Comparison of ENCODE assay signal across 8 cellular contexts in genomic region chr11:69293819-69294505, GRCh38. TPM values are rescaled to one million over a fixed set of nuclear protein-coding genes. Genes with fewer than 3 reads are reported as not detected.
DNase-seq lines count a peak whose midpoint lies in the region; ATAC-seq, FAIRE-seq and TF ChIP-seq lines count a peak whose summit lies in the region.

Gene MYEOV (plus strand): TSS chr11:69294155. CDS start chr11:69295355, 1,200 bp downstream.

- H2AFZ ChIP-seq in HepG2 (ENCODE audit: low read length) = no peak within 1 kb of the TSS
- H2AFZ ChIP-seq in smooth muscle cell (ENCODE audit: low read depth) = no peak within 1 kb of the TSS

- in situ Hi-C loops in HepG2 (cut with HindIII; ENCODE audit: extremely low pct_ligation_motif_present, low pct_unique_long_range_greater_than_20kb) = loop anchor here (5.0 to 10.0 kb wide), 3 partner anchors 138 to 348 kb away; partner anchors contain the start of gene CCND1

- no peak for TF ChIP-seq EP300 in HepG2 (IDR thresholded peaks at IDR 0.05; ENCODE audit: low read depth in 2 of 2, low read length in 2 of 2)
- TF ChIP-seq EP300 in HepG2 (CRISPR knock-in tag; IDR thresholded peaks at IDR 0.05; ENCODE audit: borderline replicate concordance) = no peak

- no peak for TF ChIP-seq RAD21 in HepG2 (CRISPR knock-in tag; IDR thresholded peaks at IDR 0.05)

- H3K4me3 ChIP-seq in MG63 (no peak within 1 kb of the TSS), HepG2 (replicated peaks in 1 of 3; ENCODE audit: insufficient read depth in 1 of 3, low read depth in 2 of 3, low read length in 3 of 3) (no peak within 1 kb of the TSS), smooth muscle cell (no peak within 1 kb of the TSS)

- intact Hi-C loops in HepG2 (cut with micrococcal nuclease; ENCODE audit: unreplicated experiment) = loop anchor here (10.0 kb wide), 1 partner anchor 1101 kb away; the partner anchor contains the start of gene CTTN

- H3K27ac ChIP-seq in HepG2 (ENCODE audit: extremely low read length, insufficient read depth, low read length) (no peak within 1 kb of the TSS), smooth muscle cell (ENCODE audit: low read depth) (no peak within 1 kb of the TSS)

- POLR2A ChIA-PET in HepG2 (lab: Yijun Ruan, JAX) = interaction anchor here (0.7 to 1.9 kb wide), 3 partner anchors 350 to 381 kb away, joined by 3 to 5 read pairs (median 4); partner anchors contain the start of gene LTO1

- H3F3A ChIP-seq in smooth muscle cell (ENCODE audit: low read depth) = no peaks in the 10 kb centered on the region

- TF ChIP-seq CTCF in HepG2 (CRISPR knock-in tag; IDR thresholded peaks at IDR 0.05) (no peak), smooth muscle cell (IDR thresholded peaks at IDR 0.05; ENCODE audit: borderline replicate concordance, insufficient read depth, poor library complexity, severe bottlenecking) (no peak)

- H3K36me3 ChIP-seq in MG63 (no peaks in the 10 kb centered on the region), HepG2 (replicated peaks in 1 of 2; ENCODE audit: control insufficient read depth in 1 of 2, insufficient read depth in 2 of 2, low read length in 2 of 2) (no peaks in the 10 kb centered on the region), smooth muscle cell (ENCODE audit: low read depth) (no peaks in the 10 kb centered on the region)

- H3K9me3 ChIP-seq in MG63 = 0 out of 2 replicates have a peak, but pooled peaks cover 2% of the 10 kb centered on the region
- H3K9me3 ChIP-seq in HepG2 (ENCODE audit: low read length) = no peaks in the 10 kb centered on the region
- H3K9me3 ChIP-seq in smooth muscle cell (replicated peaks; ENCODE audit: low read depth) = no peaks in the 10 kb centered on the region

- 59% methylated on average over 8 of the region's 16 CpGs for WGBS in HepG2 (ENCODE audit: low lambda C conversion rate)
- WGBS in smooth muscle cell (ENCODE audit: low lambda C conversion rate) = 89% methylated on average over 14 of the region's 16 CpGs

- H3K79me2 ChIP-seq in HepG2 (ENCODE audit: insufficient read depth, low read length) = no peaks in the 10 kb centered on the region
- H3K79me2 ChIP-seq in smooth muscle cell (ENCODE audit: low read depth) = no peaks in the 10 kb centered on the region

- DNase-seq in ELR (ENCODE audit: low read depth) = peak; percentile 66
- peak; percentile 31 for DNase-seq in MG63
- DNase-seq in activated T-cell treated with anti-CD3 and anti-CD28 coated beads, Interleukin-2, amount 50 U/mL, for 48 hours = peak; percentile 69 to 72
- peak; percentile 34 for DNase-seq in HepG2 (ENCODE audit: low spot score)
- no peak for DNase-seq in NCI-H1105 (lab: John Stamatoyannopoulos, UW)
- DNase-seq in smooth muscle cell (lab: John Stamatoyannopoulos, UW; ENCODE audit: unreplicated experiment) = no peak
- DNase-seq in NCI-H1092 treated with DMSO at 0.1 percent for 48 hours (lab: John Stamatoyannopoulos, UW) = no peak
- no peak for DNase-seq in NCI-H524 (lab: John Stamatoyannopoulos, UW)

- no peak within 1 kb of the TSS for H3K4me2 ChIP-seq in HepG2 (ENCODE audit: low read depth, low read length)
- H3K4me2 ChIP-seq in smooth muscle cell = no peak within 1 kb of the TSS

- H3K4me1 ChIP-seq in HepG2 (ENCODE audit: insufficient read depth, low read length) (peaks cover 42% of the 10 kb centered on the region), smooth muscle cell (ENCODE audit: low read depth) (peaks cover 8% of the 10 kb centered on the region)

- TF ChIP-seq POLR2A in HepG2 (IDR thresholded peaks at IDR 0.05; ENCODE audit: insufficient read depth in 1 of 2, low read depth in 2 of 2, low read length in 2 of 2) = no peak

- no peak for ATAC-seq in HepG2

- BruUV-seq in HepG2 (replicated peaks; lab: Mats Ljungman, UMichigan) = no TSS peak

- FAIRE-seq in HepG2 (lab: Jason Lieb, UNC) = no peak

- no peak within 1 kb of the TSS for H3K9ac ChIP-seq in HepG2 (ENCODE audit: insufficient read depth, low read depth, low read length)
- H3K9ac ChIP-seq in smooth muscle cell (ENCODE audit: low read depth) = no peak within 1 kb of the TSS

- H3K27me3 ChIP-seq in MG63 (no peaks in the 10 kb centered on the region), HepG2 (ENCODE audit: control insufficient read depth in 1 of 2, insufficient read depth in 2 of 2, low read length in 2 of 2) (0 out of 5 replicates have a peak, but pooled peaks cover 0 to 2% of the 10 kb centered on the region in 2 experiments), smooth muscle cell (ENCODE audit: low read depth) (no peaks in the 10 kb centered on the region)

- H4K20me1 ChIP-seq in HepG2 (ENCODE audit: insufficient read depth, low read length) = no peaks in the 10 kb centered on the region
- H4K20me1 ChIP-seq in smooth muscle cell (ENCODE audit: low read depth) = no peaks in the 10 kb centered on the region

- CTCF ChIA-PET in HepG2 (lab: Yijun Ruan, JAX; ENCODE audit: low intra/inter-chr PET ratio, low total read pairs) = no interaction called here

TF ChIP-seq in HepG2, 621 proteins besides CTCF, POLR2A, EP300 and RAD21:
- TF ChIP-seq KLF12 (CRISPR knock-in tag; IDR thresholded peaks at IDR 0.05; ENCODE audit: borderline replicate concordance) (no peak), ZNF770 (CRISPR knock-in tag; IDR thresholded peaks at IDR 0.05) (no peak), RXRB (CRISPR knock-in tag; IDR thresholded peaks at IDR 0.05; ENCODE audit: borderline replicate concordance) (no peak), ATF2 (CRISPR knock-in tag; IDR thresholded peaks at IDR 0.05) (no peak), ZNF12 (CRISPR knock-in tag; IDR thresholded peaks at IDR 0.05) (no peak)
TF ChIP-seq in HepG2: peak in this region for 0.

RNA-seq across cellular contexts. Expression of gene MYEOV, which starts in this region (rescaled TPM):
- total RNA-seq in MG63 (2014; rRNA removed; shearing (Covaris generic); ENCODE audit: low replicate concordance) = 1.2 and 1.3 TPM in 2 replicates
- total RNA-seq in HepG2 (2016; rRNA removed; fragmentation: Illumina TruSeq; extraction: Trizol) (0.17 and 0.33 TPM in 2 replicates), smooth muscle cell (not detected in 2 replicates)
- 0.40 TPM in 1 of 2 replicates, not detected in the other for total RNA-seq in HepG2 (2016; cell fraction: cytosol; rRNA removed; fragmentation: Illumina TruSeq; extraction: Trizol; ENCODE audit: low read depth)
- total RNA-seq in HepG2 (2016; cell fraction: insoluble cytoplasmic fraction; rRNA removed; fragmentation: Illumina TruSeq; extraction: Trizol) = 0.30 and 0.54 TPM in 2 replicates
- total RNA-seq in HepG2 (2016; cell fraction: membrane; rRNA removed; fragmentation: Illumina TruSeq; extraction: Trizol) = 0.28 and 0.34 TPM in 2 replicates
- 0.28 and 0.60 TPM in 2 replicates for total RNA-seq in HepG2 (2016; cell fraction: nucleus; rRNA removed; fragmentation: Illumina TruSeq; extraction: Trizol)
- polyA plus RNA-seq in HepG2 (2011; rRNA removed) (1.6 and 1.8 TPM in 2 replicates), smooth muscle cell (0.33 and 1.1 TPM in 2 replicates)
- polyA plus RNA-seq in HepG2 (2011; cell fraction: cytosol; rRNA removed) = 1.0 and 1.6 TPM in 2 replicates
- 1.6 and 2.7 TPM in 2 replicates for polyA plus RNA-seq in HepG2 (2011; cell fraction: nucleus; rRNA removed)
- polyA plus RNA-seq in HepG2 (2012) = 0.12 and 0.20 TPM in 2 replicates
- polyA plus RNA-seq in HepG2 (2016; cell fraction: cytosol; fragmentation: Illumina TruSeq; extraction: Trizol; ENCODE audit: low read depth) = 0.37 and 0.49 TPM in 2 replicates
- polyA plus RNA-seq in HepG2 (2016; cell fraction: insoluble cytoplasmic fraction; fragmentation: Illumina TruSeq; extraction: Trizol; ENCODE audit: low read depth) = 0.14 and 0.45 TPM in 2 replicates
- polyA plus RNA-seq in HepG2 (2016; cell fraction: membrane; fragmentation: Illumina TruSeq; extraction: Trizol; ENCODE audit: low read depth) = 0.34 and 0.61 TPM in 2 replicates
- polyA plus RNA-seq in HepG2 (2016; cell fraction: nucleus; fragmentation: Illumina TruSeq; extraction: Trizol; ENCODE audit: insufficient read depth, low read depth) = 0.39 TPM in 1 of 2 replicates, not detected in the other
- polyA minus RNA-seq in HepG2 (2011; rRNA and poly(A)+ RNA removed; ENCODE audit: low replicate concordance) = 0.58 and 2.6 TPM in 2 replicates
- polyA minus RNA-seq in HepG2 (2011; cell fraction: cytosol; rRNA and poly(A)+ RNA removed) = 0.35 and 0.79 TPM in 2 replicates
- polyA minus RNA-seq in HepG2 (2011; cell fraction: nucleus; rRNA and poly(A)+ RNA removed) = 1.8 and 1.9 TPM in 2 replicates

Comparison
In these comparisons a context has a peak if more than half of its experiments do, and no peak if none do; other contexts are left out.
1. DNase-seq: peak in ELR (single experiment), MG63 (single experiment), activated T-cell treated with anti-CD3 and anti-CD28 coated beads, Interleukin-2, amount 50 U/mL, for 48 hours (2 of 2) and HepG2 (single experiment); none in NCI-H1105 (single experiment), smooth muscle cell (single experiment), NCI-H1092 treated with DMSO at 0.1 percent for 48 hours (single experiment) and NCI-H524 (0 of 2).